In the genomic region with DNA sequence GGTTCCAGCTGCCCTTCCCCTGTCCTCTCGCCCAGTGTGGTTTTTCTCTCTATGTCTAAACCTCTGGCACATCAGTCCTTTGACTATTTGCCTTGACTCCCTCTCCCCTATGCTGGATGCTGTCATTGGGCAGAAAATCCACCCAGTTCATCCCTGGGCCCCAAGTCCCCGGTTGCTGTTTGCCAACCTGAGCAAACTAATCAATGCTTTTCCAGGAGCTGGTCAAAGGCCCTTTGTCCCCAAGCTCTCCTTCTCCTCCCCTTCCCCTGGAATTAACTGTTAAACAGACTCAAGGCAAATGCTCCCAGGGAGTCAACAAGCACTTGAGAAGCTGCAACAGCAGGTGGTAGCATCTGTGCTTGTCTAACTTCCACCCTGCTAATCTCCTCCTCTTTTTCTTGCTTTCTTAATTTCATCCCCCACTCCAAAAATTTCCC, we compare ENCODE assay signal across 1 cellular context.
TF ChIP-seq lines count a peak whose summit lies in the region.

No MANE protein-coding gene starts in this region.

TF ChIP-seq in HepG2, 621 proteins besides CTCF, POLR2A, EP300 and RAD21 (continued from another document and continues in another):
- TF ChIP-seq SNAPC4 (CRISPR knock-in tag; IDR thresholded peaks at IDR 0.05), result no peak
- TF ChIP-seq, protein P1, sequence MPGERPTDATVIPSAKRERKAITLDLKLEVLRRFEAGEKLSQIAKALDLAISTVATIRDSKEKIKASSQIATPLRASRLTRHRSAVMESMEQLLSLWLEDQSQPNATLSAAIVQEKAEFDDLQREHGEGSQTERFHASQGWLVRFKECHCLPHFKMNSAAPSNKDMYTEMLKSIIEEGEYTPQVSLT (CRISPR knock-in tag; IDR thresholded peaks at IDR 0.05; ENCODE audit: borderline replicate concordance, low read depth), result no peak
- TF ChIP-seq TEF (CRISPR knock-in tag; IDR thresholded peaks at IDR 0.05), result no peak
- no peak for TF ChIP-seq ZNF781 (CRISPR knock-in tag; IDR thresholded peaks at IDR 0.05; ENCODE audit: borderline replicate concordance, not compliant biosample characterization)
- TF ChIP-seq SRF (IDR thresholded peaks at IDR 0.05; ENCODE audit: low read depth, low read length), result no peak
- TF ChIP-seq ZNF235 (CRISPR knock-in tag; IDR thresholded peaks at IDR 0.05; ENCODE audit: borderline replicate concordance), result no peak
- TF ChIP-seq TERF1 (CRISPR knock-in tag; IDR thresholded peaks at IDR 0.05), result no peak
- TF ChIP-seq PCBP1 (IDR thresholded peaks at IDR 0.05; ENCODE audit: borderline replicate concordance, low read depth, low read length), result no peak
- no peak for TF ChIP-seq RNF2 (conservative IDR thresholded peaks at IDR 0.05; ENCODE audit: low read depth)
- TF ChIP-seq ZNF501 (CRISPR knock-in tag; IDR thresholded peaks at IDR 0.05), result no peak
- TF ChIP-seq POLR2AphosphoS5 (IDR thresholded peaks at IDR 0.05; ENCODE audit: low read depth, low read length), result peak; percentile 36; the same call in 1 of the 2 replicates
- TF ChIP-seq HNRNPH1 (optimal IDR thresholded peaks at IDR 0.05; ENCODE audit: low read depth, low read length), result no peak
- TF ChIP-seq, protein P2, sequence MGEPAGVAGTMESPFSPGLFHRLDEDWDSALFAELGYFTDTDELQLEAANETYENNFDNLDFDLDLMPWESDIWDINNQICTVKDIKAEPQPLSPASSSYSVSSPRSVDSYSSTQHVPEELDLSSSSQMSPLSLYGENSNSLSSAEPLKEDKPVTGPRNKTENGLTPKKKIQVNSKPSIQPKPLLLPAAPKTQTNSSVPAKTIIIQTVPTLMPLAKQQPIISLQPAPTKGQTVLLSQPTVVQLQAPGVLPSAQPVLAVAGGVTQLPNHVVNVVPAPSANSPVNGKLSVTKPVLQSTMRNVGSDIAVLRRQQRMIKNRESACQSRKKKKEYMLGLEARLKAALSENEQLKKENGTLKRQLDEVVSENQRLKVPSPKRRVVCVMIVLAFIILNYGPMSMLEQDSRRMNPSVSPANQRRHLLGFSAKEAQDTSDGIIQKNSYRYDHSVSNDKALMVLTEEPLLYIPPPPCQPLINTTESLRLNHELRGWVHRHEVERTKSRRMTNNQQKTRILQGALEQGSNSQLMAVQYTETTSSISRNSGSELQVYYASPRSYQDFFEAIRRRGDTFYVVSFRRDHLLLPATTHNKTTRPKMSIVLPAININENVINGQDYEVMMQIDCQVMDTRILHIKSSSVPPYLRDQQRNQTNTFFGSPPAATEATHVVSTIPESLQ (CRISPR knock-in tag; conservative IDR thresholded peaks at IDR 0.05), result no peak
- no peak for TF ChIP-seq CBX2 (IDR thresholded peaks at IDR 0.05; ENCODE audit: low read depth, low read length)
- TF ChIP-seq CBX2 (CRISPR knock-in tag; IDR thresholded peaks at IDR 0.05; ENCODE audit: low read depth), result no peak
- no peak for TF ChIP-seq KLF15 (CRISPR knock-in tag; IDR thresholded peaks at IDR 0.05; ENCODE audit: borderline replicate concordance)
- TF ChIP-seq U2AF2 (IDR thresholded peaks at IDR 0.05; ENCODE audit: low read depth, low read length), result no peak
- TF ChIP-seq ZFP82 (CRISPR knock-in tag; IDR thresholded peaks at IDR 0.05; ENCODE audit: borderline replicate concordance), result 0 out of 2 replicates have a peak, but pooled peaks have one; percentile 46
- TF ChIP-seq SAFB2 (CRISPR knock-in tag; IDR thresholded peaks at IDR 0.05; ENCODE audit: borderline replicate concordance, low read depth), result no peak
- no peak for TF ChIP-seq ZNF326 (CRISPR knock-in tag; IDR thresholded peaks at IDR 0.05; ENCODE audit: borderline replicate concordance)
- no peak for TF ChIP-seq BCL3 (CRISPR knock-in tag; IDR thresholded peaks at IDR 0.05)
- TF ChIP-seq SALL2 (CRISPR knock-in tag; IDR thresholded peaks at IDR 0.05), result no peak
- TF ChIP-seq ZNF883 (CRISPR knock-in tag; IDR thresholded peaks at IDR 0.05; ENCODE audit: not compliant biosample characterization), result no peak
- TF ChIP-seq ZNF776 (CRISPR knock-in tag; IDR thresholded peaks at IDR 0.05), result no peak
- TF ChIP-seq NPAS2 (CRISPR knock-in tag; IDR thresholded peaks at IDR 0.05; ENCODE audit: borderline replicate concordance), result no peak
- TF ChIP-seq SRY (CRISPR knock-in tag; IDR thresholded peaks at IDR 0.05), result no peak
- peak; percentile 83; the same call in 1 of the 2 replicates for TF ChIP-seq RFXAP (CRISPR knock-in tag; IDR thresholded peaks at IDR 0.05; ENCODE audit: borderline replicate concordance)
- TF ChIP-seq CBX5 (CRISPR knock-in tag; IDR thresholded peaks at IDR 0.05; ENCODE audit: borderline replicate concordance), result no peak
- no peak for TF ChIP-seq E2F2 (CRISPR knock-in tag; IDR thresholded peaks at IDR 0.05; ENCODE audit: borderline replicate concordance)
- TF ChIP-seq CENPX (CRISPR knock-in tag; IDR thresholded peaks at IDR 0.05), result no peak
- TF ChIP-seq FUBP1 (CRISPR knock-in tag; IDR thresholded peaks at IDR 0.05; ENCODE audit: borderline replicate concordance), result no peak
- no peak for TF ChIP-seq ZBTB38 (CRISPR knock-in tag; IDR thresholded peaks at IDR 0.05)
- TF ChIP-seq ZZZ3 (CRISPR knock-in tag; IDR thresholded peaks at IDR 0.05; ENCODE audit: borderline replicate concordance), result no peak
- no peak for TF ChIP-seq CERS6 (CRISPR knock-in tag; IDR thresholded peaks at IDR 0.05)
- TF ChIP-seq ZBTB1 (CRISPR knock-in tag; IDR thresholded peaks at IDR 0.05; ENCODE audit: borderline replicate concordance), result no peak
- peak; percentile 39 for TF ChIP-seq ZEB1 (IDR thresholded peaks at IDR 0.05; ENCODE audit: insufficient replicate concordance, low read depth)
- 0 out of 2 replicates have a peak, but pooled peaks have one; percentile 21 for TF ChIP-seq THAP11 (CRISPR knock-in tag; IDR thresholded peaks at IDR 0.05)
- TF ChIP-seq, protein P3, sequence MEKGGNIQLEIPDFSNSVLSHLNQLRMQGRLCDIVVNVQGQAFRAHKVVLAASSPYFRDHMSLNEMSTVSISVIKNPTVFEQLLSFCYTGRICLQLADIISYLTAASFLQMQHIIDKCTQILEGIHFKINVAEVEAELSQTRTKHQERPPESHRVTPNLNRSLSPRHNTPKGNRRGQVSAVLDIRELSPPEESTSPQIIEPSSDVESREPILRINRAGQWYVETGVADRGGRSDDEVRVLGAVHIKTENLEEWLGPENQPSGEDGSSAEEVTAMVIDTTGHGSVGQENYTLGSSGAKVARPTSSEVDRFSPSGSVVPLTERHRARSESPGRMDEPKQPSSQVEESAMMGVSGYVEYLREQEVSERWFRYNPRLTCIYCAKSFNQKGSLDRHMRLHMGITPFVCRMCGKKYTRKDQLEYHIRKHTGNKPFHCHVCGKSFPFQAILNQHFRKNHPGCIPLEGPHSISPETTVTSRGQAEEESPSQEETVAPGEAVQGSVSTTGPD (CRISPR knock-in tag; IDR thresholded peaks at IDR 0.05), result peak; percentile 93
- TF ChIP-seq RBFOX2 (IDR thresholded peaks at IDR 0.05; ENCODE audit: low read depth, low read length), result no peak; the same call in 1 of the 2 replicates
